In the genomic region with DNA sequence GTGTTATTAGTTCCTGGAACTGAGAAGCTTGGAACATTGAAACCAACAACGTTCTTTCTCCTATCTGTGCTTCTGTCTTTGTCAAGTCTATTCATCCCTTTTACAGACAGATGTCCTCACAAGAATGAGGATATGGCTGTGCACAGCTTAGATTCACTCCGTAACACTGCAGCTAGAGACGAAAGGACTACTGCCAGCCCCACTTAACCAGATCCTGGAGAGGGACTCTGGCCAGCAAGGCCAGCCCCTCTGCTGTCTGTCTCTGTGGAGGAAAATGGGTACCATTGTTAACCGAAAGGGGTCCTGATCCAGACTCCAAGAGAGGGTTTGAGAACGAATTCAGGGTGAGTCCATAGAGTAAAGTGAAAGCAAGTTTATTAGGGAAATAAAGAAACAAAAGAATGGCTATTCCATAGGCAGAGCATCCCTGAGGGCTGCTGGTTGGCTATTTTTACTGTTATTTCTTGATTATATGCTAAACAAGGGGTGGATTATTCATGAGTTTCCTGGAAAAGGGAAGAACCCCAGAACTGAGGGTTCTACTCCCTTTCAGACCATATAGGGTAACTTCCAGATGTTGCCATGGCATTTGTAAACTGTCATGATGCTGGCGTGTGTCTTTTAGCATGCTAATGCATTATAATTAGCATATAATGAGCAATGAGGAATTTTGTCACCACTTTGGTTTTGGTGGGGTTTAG, we compare ENCODE assay signal across 24 cellular contexts.
"Had no signal": no experiment of that assay in that cellular context is flagged by ENCODE, and none has a peak within 500 bp of the region (broad histone marks: within the 10 kb centered on the region; RNA-seq: fewer than 3 reads in every experiment).

No MANE protein-coding gene starts in this region.

- H3K4me1 Mint-ChIP-seq: activated T-helper 17 cell treated with anti-CD3 and anti-CD28 coated beads, Interleukin-2, amount 50 U/mL, for 72 hours had no signal

- H3K27ac ChIP-seq: esophagus muscularis mucosa, spleen, tibial nerve had no signal

- H3K4me3 Mint-ChIP-seq: activated CD4-positive, alpha-beta memory T cell treated with anti-CD3 and anti-CD28 coated beads, Interleukin-2, amount 10 ng/mL, durations not matched to agents 7 days and 5 days; activated CD4-positive, alpha-beta T cell treated with anti-CD3 and anti-CD28 coated beads, Interleukin-2, amount 10 ng/mL, durations not matched to agents 7 days and 5 days; activated naive CD4-positive, alpha-beta T cell treated with anti-CD3 and anti-CD28 coated beads, Interleukin-2, amount 50 U/mL, for 24 hours; activated naive CD8-positive, alpha-beta T cell treated with anti-CD3 and anti-CD28 coated beads, Interleukin-2, amount 50 U/mL, for 24 hours; activated T-cell treated with anti-CD3 and anti-CD28 coated beads, Interleukin-2, amount 50 U/mL, for 24 hours; activated T-helper 17 cell treated with anti-CD3 and anti-CD28 coated beads, Interleukin-2, amount 50 U/mL, for 72 hours; naive thymus-derived CD8-positive, alpha-beta T cell; T-helper 1 cell treated with Interleukin-12 subunit alpha and Interleukin-12 subunit beta and Interleukin-4 antibody, amounts not matched to agents 30 μg/mL and 1 μg/mL, for 36 hours had no signal

- H3K27me3 Mint-ChIP-seq: activated naive CD4-positive, alpha-beta T cell treated with anti-CD3 and anti-CD28 coated beads, Interleukin-2, amount 50 U/mL, for 24 hours had no signal

- H3K4me3 ChIP-seq: esophagus muscularis mucosa, spleen, tibial nerve had no signal

- H3K9me3 Mint-ChIP-seq: activated naive CD4-positive, alpha-beta T cell treated with anti-CD3 and anti-CD28 coated beads, Interleukin-2, amount 50 U/mL, for 24 hours; activated T-helper 17 cell treated with anti-CD3 and anti-CD28 coated beads, Interleukin-2, amount 50 U/mL, for 72 hours had no signal

- ATAC-seq: activated naive CD8-positive, alpha-beta T cell treated with anti-CD3 and anti-CD28 coated beads, Interleukin-2, amount 50 U/mL, for 24 hours; left cardiac atrium; left ventricle myocardium superior; naive thymus-derived CD8-positive, alpha-beta T cell; right cardiac atrium had no signal

- H3K27ac Mint-ChIP-seq: activated CD4-positive, alpha-beta memory T cell treated with anti-CD3 and anti-CD28 coated beads, Interleukin-2, amount 10 ng/mL, durations not matched to agents 7 days and 5 days; activated CD4-positive, alpha-beta T cell treated with anti-CD3 and anti-CD28 coated beads, Interleukin-2, amount 10 ng/mL, durations not matched to agents 7 days and 5 days; activated naive CD8-positive, alpha-beta T cell treated with anti-CD3 and anti-CD28 coated beads, Interleukin-2, amount 50 U/mL, for 24 hours; activated T-cell treated with anti-CD3 and anti-CD28 coated beads, Interleukin-2, amount 50 U/mL, for 24 hours; naive thymus-derived CD8-positive, alpha-beta T cell; T-helper 1 cell treated with Interleukin-12 subunit alpha and Interleukin-12 subunit beta and Interleukin-4 antibody, amounts not matched to agents 30 μg/mL and 1 μg/mL, for 36 hours had no signal

- H3K36me3 ChIP-seq: esophagus muscularis mucosa, spleen, tibial nerve had no signal

- DNase-seq: activated CD4-positive, alpha-beta memory T cell treated with anti-CD3 and anti-CD28 coated beads, Interleukin-2, amount 10 ng/mL, durations not matched to agents 7 days and 5 days; activated CD4-positive, alpha-beta T cell treated with anti-CD3 and anti-CD28 coated beads, Interleukin-2, amount 10 ng/mL, durations not matched to agents 7 days and 5 days; activated CD4-positive, CD25-positive, alpha-beta regulatory T cell treated with anti-CD3 and anti-CD28 coated beads, Interleukin-2, amount 50 U/mL, for 72 hours; activated CD8-positive, alpha-beta memory T cell treated with anti-CD3 and anti-CD28 coated beads, Interleukin-2, amount 50 U/mL, for 48 hours; activated gamma-delta T cell treated with Interleukin-2 at 50 U/mL for 16 hours; activated naive CD8-positive, alpha-beta T cell treated with anti-CD3 and anti-CD28 coated beads, Interleukin-2, amount 50 U/mL, for 24 hours; activated T-cell treated with anti-CD3 and anti-CD28 coated beads, Interleukin-2, amount 50 U/mL, for 24 hours; amygdala; caudate nucleus; cortex of kidney; foreskin melanocyte; left cardiac atrium; left ventricle myocardium superior; naive thymus-derived CD8-positive, alpha-beta T cell; posterior cingulate gyrus; right cardiac atrium; spleen; stimulated activated naive CD4-positive, alpha-beta T cell treated with Interleukin-2 at 50 U/mL for 16 hours; T-helper 9 cell had no signal

- H3K27me3 ChIP-seq: esophagus muscularis mucosa, spleen, tibial nerve had no signal
